Comparison of ENCODE assay signal across 21 cellular contexts in the genomic region with DNA sequence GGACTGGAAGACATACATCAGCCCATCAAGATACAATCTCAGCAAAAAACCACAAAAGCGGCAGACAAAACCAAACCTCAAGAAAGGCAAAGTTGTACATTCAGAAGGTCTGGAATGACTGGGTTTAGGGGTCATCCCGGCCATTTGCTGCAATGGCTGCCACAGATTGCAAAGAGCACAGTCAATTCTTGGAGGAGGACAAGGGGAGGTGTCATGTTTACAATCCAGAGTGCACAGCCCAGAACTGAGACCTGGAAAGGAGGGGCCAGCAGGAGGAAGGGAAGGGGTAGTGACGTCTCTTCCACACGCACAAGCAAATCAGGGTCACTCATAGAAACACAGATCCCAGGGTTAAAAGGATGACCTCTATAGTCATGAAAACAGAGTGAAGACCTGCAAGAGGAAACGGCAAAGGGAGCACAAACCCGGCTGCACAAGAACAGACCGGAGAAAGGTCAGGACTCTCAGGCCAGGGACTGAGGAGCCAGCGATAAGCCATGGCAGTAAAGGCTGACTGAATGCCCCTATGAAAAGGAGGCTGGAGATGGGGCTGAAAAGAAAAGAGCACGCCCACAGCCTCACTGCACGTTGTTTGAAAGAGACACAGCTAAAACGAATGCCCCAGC. TPM values are rescaled to one million over a fixed set of nuclear protein-coding genes. Genes with fewer than 3 reads are reported as not detected.
DNase-seq lines count a peak whose midpoint lies in the region; ATAC-seq and TF ChIP-seq lines count a peak whose summit lies in the region.
"Had no signal": no experiment of that assay in that cellular context is flagged by ENCODE, and none has a peak within 500 bp of the region (broad histone marks: within the 10 kb centered on the region; RNA-seq: fewer than 3 reads in every experiment).

No MANE protein-coding gene starts in this region.

- WGBS in liver, result 34% methylated on average over 11 of the region's 11 CpGs
- WGBS in endodermal cell (ENCODE audit: insufficient coverage in 1 of 2, insufficient read length in 1 of 2), 2 experiments, result 81 to 88% methylated on average over 11 of the region's 11 CpGs

- TF ChIP-seq RAD21 in liver (IDR thresholded peaks at IDR 0.05), result no peak

- peaks cover 11 to 15% of the 10 kb centered on the region in 2 donors for H3K9me3 Mint-ChIP-seq in activated T-cell treated with anti-CD3 and anti-CD28 coated beads, Interleukin-2, amount 50 U/mL, for 72 hours
- H3K9me3 Mint-ChIP-seq in endodermal cell, result peaks cover 34% of the 10 kb centered on the region

- H3K9ac ChIP-seq in liver (ENCODE audit: low read depth in 1 of 2, low read length in 2 of 2) (no peak overlapping the region), endodermal cell (ENCODE audit: extremely low read depth, low read length, poor library complexity, severe bottlenecking) (no peak overlapping the region)

- in situ Hi-C loops in brain microvascular endothelial cell (cut with HindIII; ENCODE audit: low pct_ligation_motif_present, low sequenced_read_pairs), result no loop called here

- DNase-seq in activated T-cell treated with anti-CD3 and anti-CD28 coated beads, Interleukin-2, amount 50 U/mL, for 72 hours, result peak in 1 of 2 donors; percentile 31
- no peak for DNase-seq in activated T-cell treated with anti-CD3 and anti-CD28 coated beads, Interleukin-2, amount 50 U/mL, for 48 hours
- peak; percentile 29 for DNase-seq in brain microvascular endothelial cell
- DNase-seq in stimulated activated CD8-positive, alpha-beta memory T cell treated with anti-CD3 and anti-CD28 coated beads, Interleukin-4, amount 100 ng/mL, for 48 hours, result peak; percentile 22
- no peak for DNase-seq in endodermal cell
- no peak for DNase-seq in DMS79 (lab: John Stamatoyannopoulos, UW)
- DNase-seq in NCI-H748 treated with DMSO at 0.1 percent for 48 hours (lab: John Stamatoyannopoulos, UW), result no peak
- DNase-seq: activated CD8-positive, alpha-beta T cell treated with anti-CD3 and anti-CD28 coated beads, Interleukin-2, amount 10 ng/mL, durations not matched to agents 7 days and 5 days; activated effector memory CD4-positive, alpha-beta T cell treated with Interleukin-2 at 50 U/mL for 16 hours; amygdala; CD4-positive, CD25-positive, alpha-beta regulatory T cell; DMS53; heart right ventricle; NCI-H2081; NCI-H69; psoas muscle; stimulated activated CD4-positive, alpha-beta T cell treated with anti-CD3 and anti-CD28 coated beads, Interleukin-12 subunit alpha, Interleukin-12 subunit beta, amount 100 ng/mL, for 4 hours; stomach; uterus had no signal

- peaks cover 37% of the 10 kb centered on the region for H3K27me3 Mint-ChIP-seq in activated T-cell treated with anti-CD3 and anti-CD28 coated beads, Interleukin-2, amount 50 U/mL, for 72 hours (ENCODE audit: low read depth)
- H3K27me3 Mint-ChIP-seq in endodermal cell (ENCODE audit: insufficient read depth), result no peaks in the 10 kb centered on the region

- H3K4me1 Mint-ChIP-seq in activated T-cell treated with anti-CD3 and anti-CD28 coated beads, Interleukin-2, amount 50 U/mL, for 72 hours (ENCODE audit: low read depth), result peaks cover 6% of the 10 kb centered on the region
- H3K4me1 Mint-ChIP-seq in endodermal cell, result no peaks in the 10 kb centered on the region
- H3K4me1 Mint-ChIP-seq: CD4-positive, CD25-positive, alpha-beta regulatory T cell had no signal

- no peaks in the 10 kb centered on the region for H3K36me3 ChIP-seq in brain microvascular endothelial cell (replicated peaks)
- H3K36me3 ChIP-seq in liver (ENCODE audit: control insufficient read depth in 4 of 4, insufficient read depth in 3 of 4, low read depth in 1 of 4, low read length in 3 of 4), result no peaks in the 10 kb centered on the region
- H3K36me3 ChIP-seq in endodermal cell (ENCODE audit: control insufficient read depth, insufficient read depth, low read length), result no peaks in the 10 kb centered on the region
- H3K36me3 ChIP-seq: heart right ventricle, stomach, uterus had no signal

- H3K4me3 Mint-ChIP-seq in activated T-cell treated with anti-CD3 and anti-CD28 coated beads, Interleukin-2, amount 50 U/mL, for 72 hours, result no peak overlapping the region
- H3K4me3 Mint-ChIP-seq in endodermal cell, result no peak overlapping the region
- H3K4me3 Mint-ChIP-seq: activated CD8-positive, alpha-beta T cell treated with anti-CD3 and anti-CD28 coated beads, Interleukin-2, amount 10 ng/mL, durations not matched to agents 7 days and 5 days; CD4-positive, CD25-positive, alpha-beta regulatory T cell had no signal

- peak; percentile 24 to 82 for ATAC-seq in activated T-cell treated with anti-CD3 and anti-CD28 coated beads, Interleukin-2, amount 50 U/mL, for 72 hours (replicated peaks in 1 of 2)
- ATAC-seq: activated CD8-positive, alpha-beta T cell treated with anti-CD3 and anti-CD28 coated beads, Interleukin-2, amount 10 ng/mL, durations not matched to agents 7 days and 5 days; heart right ventricle; psoas muscle had no signal

- H3K27me3 ChIP-seq in brain microvascular endothelial cell (replicated peaks), result no peaks in the 10 kb centered on the region
- no peaks in the 10 kb centered on the region for H3K27me3 ChIP-seq in liver (ENCODE audit: control insufficient read depth in 4 of 4, insufficient read depth in 4 of 4, low read length in 3 of 4)
- H3K27me3 ChIP-seq in endodermal cell (ENCODE audit: control insufficient read depth, insufficient read depth, low read length, poor library complexity, severe bottlenecking), result no peaks in the 10 kb centered on the region
- H3K27me3 ChIP-seq: uterus had no signal

- H3K4me3 ChIP-seq in brain microvascular endothelial cell (ENCODE audit: low read depth, low read length) (no peak overlapping the region), liver (ENCODE audit: low read depth in 1 of 3, low read length in 3 of 3) (no peak overlapping the region), endodermal cell (ENCODE audit: low read length) (no peak overlapping the region)
- H3K4me3 ChIP-seq: heart right ventricle, psoas muscle, stomach, uterus had no signal

- H3K9me3 ChIP-seq in liver (ENCODE audit: control insufficient read depth in 4 of 4, low read length in 3 of 4) (peaks cover 0 to 9% (median 3%) of the 10 kb centered on the region in 4 donors), endodermal cell (ENCODE audit: control insufficient read depth, low read length) (peaks cover 21% of the 10 kb centered on the region)

- peaks cover 16 to 24% of the 10 kb centered on the region in 2 donors for H3K36me3 Mint-ChIP-seq in activated T-cell treated with anti-CD3 and anti-CD28 coated beads, Interleukin-2, amount 50 U/mL, for 72 hours (ENCODE audit: insufficient read depth in 2 of 2)
- H3K36me3 Mint-ChIP-seq in endodermal cell (ENCODE audit: low read depth), result no peaks in the 10 kb centered on the region
- H3K36me3 Mint-ChIP-seq: CD4-positive, CD25-positive, alpha-beta regulatory T cell had no signal

- H3K27ac Mint-ChIP-seq in activated T-cell treated with anti-CD3 and anti-CD28 coated beads, Interleukin-2, amount 50 U/mL, for 72 hours, result no peak overlapping the region
- no peak overlapping the region for H3K27ac Mint-ChIP-seq in endodermal cell
- H3K27ac Mint-ChIP-seq: activated CD8-positive, alpha-beta T cell treated with anti-CD3 and anti-CD28 coated beads, Interleukin-2, amount 10 ng/mL, durations not matched to agents 7 days and 5 days had no signal

- no peak for TF ChIP-seq CTCF in brain microvascular endothelial cell (IDR thresholded peaks at IDR 0.05; ENCODE audit: low read depth, low read length, missing control alignments)
- TF ChIP-seq CTCF in liver (IDR thresholded peaks at IDR 0.05; ENCODE audit: low read depth, low read length, missing input control), result no peak
- no peak for TF ChIP-seq CTCF in endodermal cell (conservative IDR thresholded peaks at IDR 0.05)

- H3K27ac ChIP-seq in brain microvascular endothelial cell, result no peak overlapping the region
- no peak overlapping the region for H3K27ac ChIP-seq in liver (ENCODE audit: low read depth in 1 of 2, low read length in 2 of 2)
- H3K27ac ChIP-seq in endodermal cell (ENCODE audit: low read depth, low read length), result no peak overlapping the region
- H3K27ac ChIP-seq: epithelial cell of prostate, heart right ventricle, psoas muscle, stomach, uterus had no signal

- H3K4me1 ChIP-seq in liver (ENCODE audit: control insufficient read depth in 4 of 4, insufficient read depth in 4 of 4, low read length in 3 of 4), result no peaks in the 10 kb centered on the region
- H3K4me1 ChIP-seq in endodermal cell (ENCODE audit: control insufficient read depth, insufficient read depth, low read length), result no peaks in the 10 kb centered on the region
- H3K4me1 ChIP-seq: heart right ventricle, psoas muscle, uterus had no signal

TF ChIP-seq in liver, 16 proteins besides CTCF, POLR2A, EP300 and RAD21:
- no peak for TF ChIP-seq HNF4G (IDR thresholded peaks at IDR 0.05)
- peak; percentile 96 for TF ChIP-seq NR2F2 (IDR thresholded peaks at IDR 0.05)
- TF ChIP-seq HNF4A (conservative IDR thresholded peaks at IDR 0.05), result no peak
- TF ChIP-seq GABPA (IDR thresholded peaks at IDR 0.05 in 1 of 2, conservative IDR thresholded peaks at IDR 0.05 in 1 of 2), result peak in 1 of 2 donors; percentile 34
- no peak for TF ChIP-seq TAF1 (conservative IDR thresholded peaks at IDR 0.05)
- TF ChIP-seq FOXA2 (IDR thresholded peaks at IDR 0.05), result no peak
- TF ChIP-seq SP1 (IDR thresholded peaks at IDR 0.05), result peak; percentile 17

RNA-seq across cellular contexts. Expression of gene MUC5AC, which starts 18.2 kb away (rescaled TPM):
- not detected for total RNA-seq in activated T-cell treated with anti-CD3 and anti-CD28 coated beads, Interleukin-2, amount 50 U/mL, for 72 hours
- total RNA-seq in liver, result not detected
- polyA plus RNA-seq in liver, result not detected
- not detected for total RNA-seq in endodermal cell
- polyA plus RNA-seq in endodermal cell (2013, experiment 1 of 2), result not detected
- polyA plus RNA-seq in endodermal cell (2013, experiment 2 of 2), result not detected
- total RNA-seq: activated CD8-positive, alpha-beta T cell treated with anti-CD3 and anti-CD28 coated beads, Interleukin-2, amount 10 ng/mL, durations not matched to agents 7 days and 5 days; CD4-positive, CD25-positive, alpha-beta regulatory T cell; heart right ventricle had no signal
- polyA plus RNA-seq: CD4-positive, CD25-positive, alpha-beta regulatory T cell; heart right ventricle; psoas muscle had no signal

Comparison
In these comparisons a context has a peak if more than half of its experiments do, and no peak if none do; other contexts are left out.
1. DNase-seq: peak in brain microvascular endothelial cell (single experiment) and stimulated activated CD8-positive, alpha-beta memory T cell treated with anti-CD3 and anti-CD28 coated beads, Interleukin-4, amount 100 ng/mL, for 48 hours (single experiment); none in activated T-cell treated with anti-CD3 and anti-CD28 coated beads, Interleukin-2, amount 50 U/mL, for 48 hours (0 of 2), endodermal cell (single experiment), DMS79 (single experiment) and NCI-H748 treated with DMSO at 0.1 percent for 48 hours (single experiment).